Comparison of ENCODE assay signal across 13 cellular contexts in the genomic region with DNA sequence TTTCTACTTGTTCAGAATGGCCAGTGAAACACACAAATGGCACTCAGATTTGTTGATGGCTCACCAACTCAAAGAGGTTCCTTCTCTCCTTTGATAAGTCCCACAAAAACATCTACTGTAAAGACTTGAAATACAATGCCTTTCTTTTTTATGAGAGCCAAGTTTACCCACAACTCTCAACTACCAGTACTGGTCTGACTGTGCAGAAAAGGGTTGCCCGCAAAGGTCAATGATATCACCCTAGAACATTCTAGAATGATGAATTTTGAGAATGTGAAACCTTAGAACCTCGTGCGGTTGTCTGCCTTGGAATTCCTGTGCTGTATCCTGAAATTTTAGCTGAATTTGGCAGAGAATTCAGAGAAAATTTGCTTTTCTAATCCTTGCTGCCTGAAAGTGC. TPM values are rescaled to one million over a fixed set of nuclear protein-coding genes. Genes with fewer than 3 reads are reported as not detected.
DNase-seq lines count a peak whose midpoint lies in the region; ATAC-seq and TF ChIP-seq lines count a peak whose summit lies in the region.
"Had no signal": no experiment of that assay in that cellular context is flagged by ENCODE, and none has a peak within 500 bp of the region (broad histone marks: within the 10 kb centered on the region; RNA-seq: fewer than 3 reads in every experiment).

No MANE protein-coding gene starts in this region.

- H3K4me1 ChIP-seq in osteoblast (ENCODE audit: insufficient read depth, low read length) = peaks cover 3% of the 10 kb centered on the region
- H3K4me1 ChIP-seq: esophagus muscularis mucosa had no signal

- no peaks in the 10 kb centered on the region for H3K27me3 ChIP-seq in osteoblast (ENCODE audit: insufficient read depth, low read length)
- H3K27me3 ChIP-seq: body of pancreas, esophagus muscularis mucosa had no signal

- ATAC-seq in GM18868 (IDR thresholded peaks at IDR 0.05; ENCODE audit: unreplicated experiment) (peak; percentile 83), GM21576 (IDR thresholded peaks at IDR 0.05; ENCODE audit: unreplicated experiment) (peak; percentile 46), HG03457 (IDR thresholded peaks at IDR 0.05; ENCODE audit: unreplicated experiment) (peak; percentile 56)
- ATAC-seq: body of pancreas had no signal

- no peak overlapping the region for H3K4me2 ChIP-seq in osteoblast (ENCODE audit: insufficient read depth, low read length)

- no peaks in the 10 kb centered on the region for H4K20me1 ChIP-seq in osteoblast (ENCODE audit: insufficient read depth, low read length)

- TF ChIP-seq CTCF in osteoblast (IDR thresholded peaks at IDR 0.05; ENCODE audit: extremely low read depth, low read depth, low read length) = no peak
- TF ChIP-seq CTCF in GM13977 (IDR thresholded peaks at IDR 0.05; ENCODE audit: extremely low read depth, insufficient read depth, missing control alignments) = no peak

- no peak overlapping the region for H3K4me3 ChIP-seq in osteoblast (ENCODE audit: insufficient read depth, low read length)
- H3K4me3 ChIP-seq: body of pancreas, esophagus muscularis mucosa had no signal

- H3K79me2 ChIP-seq in osteoblast (ENCODE audit: insufficient read depth, low read length) = no peaks in the 10 kb centered on the region

- H3K9me3 ChIP-seq in osteoblast (ENCODE audit: low read depth, low read length) = no peaks in the 10 kb centered on the region
- H3K9me3 ChIP-seq: body of pancreas, esophagus muscularis mucosa had no signal

- no peaks in the 10 kb centered on the region for H3K36me3 ChIP-seq in osteoblast (ENCODE audit: insufficient read depth, low read length)
- H3K36me3 ChIP-seq: esophagus muscularis mucosa had no signal

- in situ Hi-C loops in GM13977 (cut with MboI; ENCODE audit: low pct_unique_long_range_greater_than_20kb, low sequenced_read_pairs, unreplicated experiment) = no loop called here

- peak overlapping the region; percentile 38 for H3K27ac ChIP-seq in osteoblast (ENCODE audit: low read depth, low read length)
- H3K27ac ChIP-seq: body of pancreas, esophagus muscularis mucosa had no signal

- peak; percentile 4 for DNase-seq in osteoblast (ENCODE audit: insufficient read length, low spot score, missing footprints)
- DNase-seq in GM13977 (ENCODE audit: low spot score) = no peak
- no peak for DNase-seq in HUDEP-2 (lab: John Stamatoyannopoulos, UW; ENCODE audit: unreplicated experiment in 76 of 76)
- DNase-seq in hepatic stellate cell (ENCODE audit: low spot score) = no peak
- DNase-seq: activated CD4-positive, alpha-beta T cell treated with anti-CD3 and anti-CD28 coated beads for 1 hour; body of pancreas; NCI-H2171 treated with DMSO at 0.1 percent for 48 hours; Right ventricle myocardium superior; stimulated activated CD4-positive, alpha-beta T cell treated with anti-CD3 and anti-CD28 coated beads, Interleukin-15, amount 100 ng/mL, for 24 hours had no signal

- H2AFZ ChIP-seq in osteoblast (ENCODE audit: low read length) = no peak overlapping the region

RNA-seq across cellular contexts. Expression of a gene that starts 19.1 kb away (rescaled TPM):
- 83.7 and 84.3 TPM in 2 replicates for total RNA-seq in osteoblast
